Comparison of ENCODE assay signal across 22 cellular contexts in the genomic region with DNA sequence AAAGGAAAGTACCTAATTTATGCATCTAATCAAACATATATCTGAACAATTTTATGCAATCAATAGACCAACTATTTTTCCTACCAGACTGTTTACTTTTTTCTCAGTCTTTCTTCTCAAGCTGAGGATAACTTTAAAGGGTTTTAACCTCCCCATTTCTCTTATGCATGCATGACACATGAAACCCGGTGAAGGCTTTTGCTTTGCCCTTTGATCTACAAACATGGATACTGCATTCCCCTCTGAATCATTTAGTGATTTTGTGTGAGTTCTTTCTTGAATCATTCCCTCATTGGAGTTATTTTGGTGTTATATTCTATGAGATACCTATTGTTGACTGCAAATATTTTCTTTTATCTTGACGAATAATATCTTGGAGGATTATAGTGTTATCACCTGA.
"Had no signal": no experiment of that assay in that cellular context is flagged by ENCODE, and none has a peak within 500 bp of the region (broad histone marks: within the 10 kb centered on the region; RNA-seq: fewer than 3 reads in every experiment).

No MANE protein-coding gene starts in this region.

- H3K27me3 ChIP-seq: esophagus squamous epithelium, gastrocnemius medialis, heart right ventricle, left lung had no signal

- DNase-seq: dermis blood vessel endothelial cell; dorsolateral prefrontal cortex; effector CD4-positive, alpha-beta T cell; effector memory CD4-positive, alpha-beta T cell; erythroblast; esophagus squamous epithelium; foreskin fibroblast; foreskin melanocyte; gastrocnemius medialis; glutamatergic neuron; head of caudate nucleus; heart right ventricle; hippocampal formation; left cardiac atrium; left lung; left ventricle myocardium superior; lower lobe of right lung; mesenchymal stem cell; naive thymus-derived CD4-positive, alpha-beta T cell had no signal

- H3K4me3 ChIP-seq: coronary artery, dorsolateral prefrontal cortex, esophagus squamous epithelium, gastrocnemius medialis, heart right ventricle, left lung, lower lobe of right lung had no signal

- H3K4me1 ChIP-seq: esophagus squamous epithelium, gastrocnemius medialis, heart right ventricle, left lung, lower lobe of right lung had no signal

- ATAC-seq: esophagus mucosa; gastrocnemius medialis; heart right ventricle; left cardiac atrium; left lung; left ventricle myocardium superior; lower lobe of right lung; naive thymus-derived CD4-positive, alpha-beta T cell had no signal

- H3K36me3 ChIP-seq: esophagus squamous epithelium, gastrocnemius medialis, heart right ventricle, left lung, lower lobe of right lung had no signal

- H3K9me3 ChIP-seq: esophagus squamous epithelium, gastrocnemius medialis, heart right ventricle, left lung, lower lobe of right lung had no signal

- H3K27ac ChIP-seq: coronary artery, dorsolateral prefrontal cortex, epithelial cell of prostate, esophagus squamous epithelium, gastrocnemius medialis, heart right ventricle, left lung, lower lobe of right lung had no signal
